15 cellular contexts compared by ENCODE assay signal in the genomic region with DNA sequence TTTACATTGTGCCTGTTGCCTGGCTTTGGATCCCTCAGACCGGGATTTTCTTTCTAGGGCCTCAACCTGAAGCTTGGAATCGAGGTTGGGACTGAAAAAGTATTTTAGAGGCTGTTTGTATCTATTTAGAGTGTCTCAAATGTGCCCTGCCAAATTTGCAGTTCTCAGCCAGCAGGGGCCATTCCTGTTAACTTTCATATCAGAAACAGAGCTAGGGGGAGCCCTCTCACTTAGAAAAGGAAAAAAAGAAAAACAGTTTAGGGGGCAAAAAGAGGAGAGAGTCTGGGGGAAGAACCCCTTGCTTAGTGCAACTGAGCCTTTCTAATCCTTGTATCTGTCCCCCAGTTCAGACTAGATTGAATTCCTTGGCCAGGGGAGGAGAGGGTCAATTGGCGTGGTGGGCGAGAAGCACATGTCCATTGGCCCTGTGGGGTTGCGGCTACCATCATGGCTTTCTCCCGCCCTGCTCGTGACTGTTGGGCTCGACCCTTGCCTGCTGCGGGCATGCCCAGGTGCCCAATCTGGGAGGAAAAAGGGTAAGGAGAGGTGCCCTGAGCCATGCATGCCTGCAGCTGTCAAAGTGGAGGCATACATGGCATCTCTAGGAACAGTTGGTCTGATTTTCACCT.
A peak's percentile ranks its signal among the peaks of the same experiment; 100 is the strongest.
DNase-seq lines count a peak whose midpoint lies in the region; ATAC-seq and TF ChIP-seq lines count a peak whose summit lies in the region.
"Had no signal": no experiment of that assay in that cellular context is flagged by ENCODE, and none has a peak within 500 bp of the region (broad histone marks: within the 10 kb centered on the region; RNA-seq: fewer than 3 reads in every experiment).

No MANE protein-coding gene starts in this region.

- peak; percentile 18 for TF ChIP-seq CTCF in astrocyte of the cerebellum (IDR thresholded peaks at IDR 0.05; ENCODE audit: low read depth, low read length, missing control alignments)
- TF ChIP-seq CTCF in neural crest cell (conservative IDR thresholded peaks at IDR 0.05): peak; percentile 22

- H3K4me3 Mint-ChIP-seq in neural crest cell: no peak overlapping the region
- H3K4me3 Mint-ChIP-seq: activated T-cell treated with anti-CD3 and anti-CD28 coated beads, Interleukin-2, amount 50 U/mL, for 72 hours; dendritic cell treated with granulocyte-macrophage colony-stimulating factor and Interleukin-4, amounts not matched to agents 40 ng/mL and 50 ng/mL, for 4 days had no signal

- TF ChIP-seq RAD21 in Ishikawa (IDR thresholded peaks at IDR 0.05; ENCODE audit: low read depth): peak; percentile 12; the same call in 1 of the 2 replicates

- H3K9me3 Mint-ChIP-seq in neural crest cell: peaks cover 3% of the 10 kb centered on the region
- H3K9me3 Mint-ChIP-seq: activated T-cell treated with anti-CD3 and anti-CD28 coated beads, Interleukin-2, amount 50 U/mL, for 72 hours; dendritic cell treated with granulocyte-macrophage colony-stimulating factor and Interleukin-4, amounts not matched to agents 40 ng/mL and 50 ng/mL, for 4 days had no signal

- H3K27me3 Mint-ChIP-seq in neural crest cell (ENCODE audit: low read depth): no peaks in the 10 kb centered on the region
- H3K27me3 Mint-ChIP-seq: dendritic cell treated with granulocyte-macrophage colony-stimulating factor and Interleukin-4, amounts not matched to agents 40 ng/mL and 50 ng/mL, for 4 days had no signal

- H3K4me3 ChIP-seq in astrocyte of the cerebellum (ENCODE audit: low read depth, low read length): no peak overlapping the region

- peaks cover 7% of the 10 kb centered on the region for H3K36me3 Mint-ChIP-seq in neural crest cell (ENCODE audit: low read depth)

- H3K4me1 Mint-ChIP-seq in neural crest cell: no peaks in the 10 kb centered on the region

- TF ChIP-seq EP300 in Ishikawa (IDR thresholded peaks at IDR 0.05; ENCODE audit: borderline replicate concordance): no peak

- ATAC-seq in HG02852 (IDR thresholded peaks at IDR 0.05; ENCODE audit: unreplicated experiment): no peak
- ATAC-seq: activated T-cell treated with anti-CD3 and anti-CD28 coated beads, Interleukin-2, amount 50 U/mL, for 72 hours had no signal

- peak overlapping the region; percentile 43 for H3K27ac Mint-ChIP-seq in neural crest cell (ENCODE audit: unreplicated experiment)
- H3K27ac Mint-ChIP-seq: activated T-cell treated with anti-CD3 and anti-CD28 coated beads, Interleukin-2, amount 50 U/mL, for 72 hours; dendritic cell treated with granulocyte-macrophage colony-stimulating factor and Interleukin-4, amounts not matched to agents 40 ng/mL and 50 ng/mL, for 4 days had no signal

- in situ Hi-C loops in astrocyte of the cerebellum (cut with HindIII; ENCODE audit: low sequenced_read_pairs): no loop called here

- peak; percentile 10 for DNase-seq in ELR (ENCODE audit: low read depth)
- no peak for DNase-seq in astrocyte of the cerebellum (ENCODE audit: low read depth)
- DNase-seq in neural crest cell (ENCODE audit: low read depth, low spot score): no peak
- DNase-seq in NCI-H2029 treated with DMSO at 0.1 percent for 48 hours (lab: John Stamatoyannopoulos, UW): no peak
- DNase-seq in activated CD4-positive, alpha-beta T cell treated with anti-CD3 and anti-CD28 coated beads for 1 hour: no peak
- no peak for DNase-seq in NCI-H1694 treated with DMSO at 0.1 percent for 48 hours (lab: John Stamatoyannopoulos, UW)
- DNase-seq: activated CD4-positive, alpha-beta T cell treated with anti-CD3 and anti-CD28 coated beads, Interleukin-2, amount 50 U/mL, for 1 hour; activated T-cell treated with anti-CD3 and anti-CD28 coated beads, Interleukin-2, amount 50 U/mL, for 72 hours; amniotic stem cell; NCI-H345; nucleus accumbens; RPMI8226 had no signal

TF ChIP-seq in Ishikawa, 13 proteins besides CTCF, POLR2A, EP300 and RAD21:
- TF ChIP-seq REST (IDR thresholded peaks at IDR 0.05; ENCODE audit: low read depth): no peak
- TF ChIP-seq MAX (IDR thresholded peaks at IDR 0.05): no peak
- no peak for TF ChIP-seq EGR1 (IDR thresholded peaks at IDR 0.05)
- no peak for TF ChIP-seq CEBPB (IDR thresholded peaks at IDR 0.05)
- no peak for TF ChIP-seq NFIC (IDR thresholded peaks at IDR 0.05)
- TF ChIP-seq USF1 (IDR thresholded peaks at IDR 0.05): no peak
